In the genomic region with DNA sequence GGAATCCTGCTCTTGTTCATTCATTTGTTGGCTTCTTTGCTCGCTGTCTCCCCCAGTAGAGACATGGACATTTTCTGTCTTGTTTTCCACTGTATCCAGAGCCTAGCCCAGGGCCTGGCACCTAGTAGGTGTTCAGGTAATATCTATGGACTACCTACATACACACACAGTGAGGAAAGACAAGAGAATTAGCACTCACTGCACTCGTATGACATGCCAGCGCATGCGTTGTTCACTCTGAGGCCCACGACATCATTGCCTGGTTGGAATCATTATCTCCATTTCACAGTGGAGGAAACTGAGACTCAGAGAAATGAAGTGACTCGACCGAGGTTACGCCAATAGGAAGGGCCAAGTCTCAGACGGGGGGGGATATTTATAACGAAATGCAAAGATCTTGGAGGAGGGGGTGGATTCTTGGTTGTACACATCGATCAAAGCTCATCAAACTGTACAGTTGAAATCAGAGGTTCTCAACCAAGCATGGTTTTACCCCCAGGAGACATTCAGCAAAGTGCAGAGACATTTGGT, we compare ENCODE assay signal across 16 cellular contexts.
DNase-seq lines count a peak whose midpoint lies in the region; ATAC-seq and TF ChIP-seq lines count a peak whose summit lies in the region.
"Had no signal": no experiment of that assay in that cellular context is flagged by ENCODE, and none has a peak within 500 bp of the region (broad histone marks: within the 10 kb centered on the region; RNA-seq: fewer than 3 reads in every experiment).

No MANE protein-coding gene starts in this region.

- no peak for DNase-seq in MCF 10A (ENCODE audit: unreplicated experiment)
- DNase-seq in mammary epithelial cell = no peak
- DNase-seq in nephron progenitor cell = no peak
- DNase-seq in transverse colon = no peak
- no peak for DNase-seq in amygdala (lab: John Stamatoyannopoulos, UW)
- no peak for DNase-seq in stimulated activated CD4-positive, alpha-beta T cell treated with anti-CD3 and anti-CD28 coated beads, Interleukin-4, amount 100 ng/mL, for 4 hours
- DNase-seq: 8988T, C1 segment of cervical spinal cord, KG1, NCI-H1436 treated with DMSO at 0.1 percent for 48 hours, NCI-H82, PC-3, Right ventricle myocardium superior had no signal

- no peaks in the 10 kb centered on the region for H3K27me3 ChIP-seq in mammary epithelial cell (ENCODE audit: insufficient read depth, low read length)
- no peaks in the 10 kb centered on the region for H3K27me3 ChIP-seq in duodenal mucosa (ENCODE audit: control insufficient read depth in 1 of 2, insufficient read depth in 2 of 2, low read length in 2 of 2)
- no peaks in the 10 kb centered on the region for H3K27me3 ChIP-seq in transverse colon

- BruUV-seq in MCF 10A (replicated peaks; lab: Mats Ljungman, UMichigan) = no TSS peak
- no TSS peak for BruUV-seq in mammary epithelial cell (replicated peaks; lab: Mats Ljungman, UMichigan)

- in situ Hi-C loops in mammary epithelial cell (cut with MboI; ENCODE audit: low sequenced_read_pairs in 2 of 2) = no loop called here
- in situ Hi-C loops in transverse colon (cut with MboI; ENCODE audit: low pct_ligation_motif_present in 1 of 4, low pct_unique_long_range_greater_than_20kb in 1 of 4, low sequenced_read_pairs in 3 of 4) = no loop called here

- H3K4me1 Mint-ChIP-seq in MCF 10A (ENCODE audit: insufficient read depth, unreplicated experiment) (peaks cover 57% of the 10 kb centered on the region), nephron progenitor cell (no peaks in the 10 kb centered on the region)
- H3K4me1 Mint-ChIP-seq: GM23338 had no signal

- ATAC-seq in HG03342 (IDR thresholded peaks at IDR 0.05; ENCODE audit: unreplicated experiment) = no peak
- ATAC-seq: GM23338, PC-3 had no signal

- H3K4me3 Mint-ChIP-seq in MCF 10A (ENCODE audit: unreplicated experiment) = no peak overlapping the region
- H3K4me3 Mint-ChIP-seq in nephron progenitor cell = no peak overlapping the region
- H3K4me3 Mint-ChIP-seq: GM23338 had no signal

- TF ChIP-seq POLR2A in transverse colon (IDR thresholded peaks at IDR 0.05) = no peak

- TF ChIP-seq CTCF in MCF 10A (IDR thresholded peaks at IDR 0.05; ENCODE audit: unreplicated experiment) (no peak), mammary epithelial cell (conservative IDR thresholded peaks at IDR 0.05 in 1 of 2, IDR thresholded peaks at IDR 0.05 in 1 of 2; ENCODE audit: extremely low read depth in 1 of 2, insufficient read depth in 1 of 2, low read depth in 1 of 2, low read length in 2 of 2) (no peak), nephron progenitor cell (IDR thresholded peaks at IDR 0.05) (no peak), transverse colon (IDR thresholded peaks at IDR 0.05) (no peak)

- no peaks in the 10 kb centered on the region for H3K79me2 ChIP-seq in mammary epithelial cell (ENCODE audit: insufficient read depth, low read length)

- H3K27ac ChIP-seq in mammary epithelial cell (ENCODE audit: insufficient read depth, low read depth, low read length) = no peak overlapping the region
- peak overlapping the region; percentile 34 for H3K27ac ChIP-seq in duodenal mucosa (ENCODE audit: low read depth, low read length)
- peak overlapping the region; percentile 60 to 72 (median 70) for H3K27ac ChIP-seq in transverse colon

- H3K27me3 Mint-ChIP-seq in MCF 10A (ENCODE audit: insufficient read depth, unreplicated experiment) (no peaks in the 10 kb centered on the region), nephron progenitor cell (ENCODE audit: low read depth, poor library complexity) (peaks cover 16% of the 10 kb centered on the region)

- H3K4me1 ChIP-seq in mammary epithelial cell (ENCODE audit: insufficient read depth, low read length) (peaks cover 28% of the 10 kb centered on the region), duodenal mucosa (ENCODE audit: control insufficient read depth in 1 of 2, insufficient read depth in 2 of 2, low read length in 2 of 2) (peaks cover 52 to 58% of the 10 kb centered on the region in 2 donors), transverse colon (peaks cover 6 to 43% (median 24%) of the 10 kb centered on the region in 4 donors)

- H3K9ac ChIP-seq in mammary epithelial cell (ENCODE audit: insufficient read depth, low read length) (no peak overlapping the region), duodenal mucosa (ENCODE audit: low read depth in 1 of 2, low read length in 2 of 2) (peak overlapping the region; percentile 8 to 36)

- no peak overlapping the region for H2AFZ ChIP-seq in mammary epithelial cell (ENCODE audit: low read depth, low read length)
- H2AFZ ChIP-seq: GM23338 had no signal

- H3K27ac Mint-ChIP-seq in MCF 10A (ENCODE audit: low read depth, unreplicated experiment) (peak overlapping the region; percentile 75), nephron progenitor cell (peak overlapping the region; percentile 29)
- H3K27ac Mint-ChIP-seq: GM23338 had no signal

- H3K9me3 ChIP-seq in mammary epithelial cell (replicated peaks; ENCODE audit: insufficient read depth, low read length) (no peaks in the 10 kb centered on the region), duodenal mucosa (ENCODE audit: control insufficient read depth in 1 of 2, low read length in 2 of 2) (no peaks in the 10 kb centered on the region), transverse colon (no peaks in the 10 kb centered on the region)

- no peaks in the 10 kb centered on the region for H4K20me1 ChIP-seq in mammary epithelial cell (ENCODE audit: insufficient read depth, low read length)

- no peaks in the 10 kb centered on the region for H3K36me3 ChIP-seq in mammary epithelial cell (ENCODE audit: insufficient read depth, low read length)
- no peaks in the 10 kb centered on the region for H3K36me3 ChIP-seq in duodenal mucosa (ENCODE audit: control insufficient read depth in 1 of 2, insufficient read depth in 2 of 2, low read length in 2 of 2)
- no peaks in the 10 kb centered on the region for H3K36me3 ChIP-seq in transverse colon

- TF ChIP-seq EP300 in transverse colon (IDR thresholded peaks at IDR 0.05; ENCODE audit: low read depth) = no peak

- dilution Hi-C loops in mammary epithelial cell (cut with HindIII; ENCODE audit: low sequenced_read_pairs) = no loop called here

- no peak overlapping the region for H3K4me2 ChIP-seq in mammary epithelial cell (ENCODE audit: insufficient read depth, low read depth, low read length)
- H3K4me2 ChIP-seq: GM23338 had no signal

- H3K36me3 Mint-ChIP-seq in MCF 10A (ENCODE audit: insufficient read depth, unreplicated experiment) (no peaks in the 10 kb centered on the region), nephron progenitor cell (ENCODE audit: low read depth) (no peaks in the 10 kb centered on the region)

- intact Hi-C loops in MCF 10A (cut with micrococcal nuclease) (no loop called here), mammary epithelial cell (cut with micrococcal nuclease) (loop anchor here (5.0 kb wide), 1 partner anchor 63 kb away; no protein-coding TSS in a partner anchor), transverse colon (cut with DNase I; ENCODE audit: low total_unique reads) (no loop called here)

- 95% methylated on average over 11 of the region's 11 CpGs for WGBS in mammary epithelial cell (ENCODE audit: low coverage, missing lambda C conversion rate)
- 83 to 93% methylated on average over 6 to 11 of the region's 11 CpGs for WGBS in transverse colon (ENCODE audit: low coverage in 1 of 2), 2 donors

- CTCF ChIA-PET in MCF 10A (lab: Yijun Ruan, JAX) = interaction anchor here (1.0 kb wide), 1 partner anchor 10 kb away, joined by 5 read pairs; no protein-coding TSS in a partner anchor
- CTCF ChIA-PET in mammary epithelial cell (lab: Charles Lee; ENCODE audit: low non-redundant PET) = interaction anchor here (0.6 kb wide), 1 partner anchor 147 kb away, joined by 5 read pairs; no protein-coding TSS in a partner anchor

- no peak overlapping the region for H3K4me3 ChIP-seq in mammary epithelial cell (replicated peaks in 1 of 3; ENCODE audit: insufficient read depth in 1 of 3, low read depth in 2 of 3, low read length in 3 of 3)
- H3K4me3 ChIP-seq in duodenal mucosa (ENCODE audit: low read depth in 1 of 2, low read length in 2 of 2) = peak overlapping the region in 1 of 2 donors; percentile 13
- H3K4me3 ChIP-seq in transverse colon = no peak overlapping the region
- H3K4me3 ChIP-seq: GM23338 had no signal

- H3K9me3 Mint-ChIP-seq in MCF 10A (ENCODE audit: unreplicated experiment) (no peaks in the 10 kb centered on the region), nephron progenitor cell (no peaks in the 10 kb centered on the region)
- H3K9me3 Mint-ChIP-seq: GM23338 had no signal

- POLR2A ChIA-PET in MCF 10A (lab: Yijun Ruan, JAX) = interaction anchor here (0.6 to 5.1 kb wide), 6 partner anchors 16 to 210 kb away, joined by 3 to 25 read pairs (median 5); no protein-coding TSS in a partner anchor
